ENCODE assay signal across 1 cellular context in genomic region chr7:92926697-92927044, GRCh38.
TF ChIP-seq lines count a peak whose summit lies in the region.

No MANE protein-coding gene starts in this region.

TF ChIP-seq in GM23338, 12 proteins besides CTCF, POLR2A, EP300 and RAD21 (continued from another document):
- TF ChIP-seq REST (IDR thresholded peaks at IDR 0.05; ENCODE audit: unreplicated experiment): no peak
